In genomic region chr2:143559202-143559601, GRCh38 we compare ENCODE assay signal across 26 cellular contexts.
DNase-seq lines count a peak whose midpoint lies in the region; ATAC-seq and TF ChIP-seq lines count a peak whose summit lies in the region.
"Had no signal": no experiment of that assay in that cellular context is flagged by ENCODE, and none has a peak within 500 bp of the region (broad histone marks: within the 10 kb centered on the region; RNA-seq: fewer than 3 reads in every experiment).

No MANE protein-coding gene starts in this region.

- CTCF ChIA-PET in SK-N-SH (lab: Yijun Ruan, JAX), result no interaction called here

- H4K20me1 ChIP-seq in SK-N-SH (ENCODE audit: insufficient read depth) (no peaks in the 10 kb centered on the region), smooth muscle cell (ENCODE audit: low read depth) (no peaks in the 10 kb centered on the region)

- H3K79me2 ChIP-seq in SK-N-SH (ENCODE audit: insufficient read depth), result no peaks in the 10 kb centered on the region
- no peaks in the 10 kb centered on the region for H3K79me2 ChIP-seq in smooth muscle cell (ENCODE audit: low read depth)

- peak overlapping the region; percentile 88 for H3K27ac Mint-ChIP-seq in activated T-cell treated with anti-CD3 and anti-CD28 coated beads, Interleukin-2, amount 50 U/mL, for 72 hours
- H3K27ac Mint-ChIP-seq: CD14-positive monocyte, GM23338, H9 had no signal

- H3F3A ChIP-seq in SK-N-SH (replicated peaks; ENCODE audit: insufficient read depth) (no peaks in the 10 kb centered on the region), smooth muscle cell (ENCODE audit: low read depth) (no peaks in the 10 kb centered on the region)

- peaks cover 10% of the 10 kb centered on the region for H3K4me1 Mint-ChIP-seq in activated T-cell treated with anti-CD3 and anti-CD28 coated beads, Interleukin-2, amount 50 U/mL, for 72 hours (ENCODE audit: low read depth)
- peaks cover 4% of the 10 kb centered on the region for H3K4me1 Mint-ChIP-seq in activated T-cell treated with anti-CD3 and anti-CD28 coated beads, Interleukin-2, amount 50 U/mL, for 4 hours (ENCODE audit: low read depth)
- H3K4me1 Mint-ChIP-seq: H9 had no signal

- H3K27me3 Mint-ChIP-seq in activated T-cell treated with anti-CD3 and anti-CD28 coated beads, Interleukin-2, amount 50 U/mL, for 72 hours (ENCODE audit: low read depth), result no peaks in the 10 kb centered on the region
- no peaks in the 10 kb centered on the region for H3K27me3 Mint-ChIP-seq in activated T-cell treated with anti-CD3 and anti-CD28 coated beads, Interleukin-2, amount 50 U/mL, for 4 hours (ENCODE audit: low read depth)

- H3K27ac ChIP-seq in SK-N-SH (ENCODE audit: low read depth in 2 of 2, low read length in 1 of 2) (peak overlapping the region in 1 of 2 experiments; percentile 65; a peak in 2 of 4 replicates), smooth muscle cell (ENCODE audit: low read depth) (no peak overlapping the region)

- ATAC-seq in activated T-cell treated with anti-CD3 and anti-CD28 coated beads, Interleukin-2, amount 50 U/mL, for 72 hours (replicated peaks in 1 of 2), result no peak
- no peak for ATAC-seq in activated T-cell treated with anti-CD3 and anti-CD28 coated beads, Interleukin-2, amount 50 U/mL, for 4 hours
- no peak for ATAC-seq in GM21423 (IDR thresholded peaks at IDR 0.05; ENCODE audit: unreplicated experiment)
- ATAC-seq: GM23338 had no signal

- no peaks in the 10 kb centered on the region for H3K9me3 Mint-ChIP-seq in activated T-cell treated with anti-CD3 and anti-CD28 coated beads, Interleukin-2, amount 50 U/mL, for 72 hours
- H3K9me3 Mint-ChIP-seq in activated T-cell treated with anti-CD3 and anti-CD28 coated beads, Interleukin-2, amount 50 U/mL, for 4 hours, result no peaks in the 10 kb centered on the region

- H3K9me3 ChIP-seq in SK-N-SH, result no peaks in the 10 kb centered on the region
- H3K9me3 ChIP-seq in smooth muscle cell (replicated peaks; ENCODE audit: low read depth), result no peaks in the 10 kb centered on the region
- H3K9me3 ChIP-seq: BE2C, MG63 had no signal

- H3K36me3 Mint-ChIP-seq in activated T-cell treated with anti-CD3 and anti-CD28 coated beads, Interleukin-2, amount 50 U/mL, for 72 hours (ENCODE audit: insufficient read depth in 2 of 2), result peaks cover 10 to 23% of the 10 kb centered on the region in 2 donors
- H3K36me3 Mint-ChIP-seq in activated T-cell treated with anti-CD3 and anti-CD28 coated beads, Interleukin-2, amount 50 U/mL, for 4 hours (ENCODE audit: insufficient read depth), result peaks cover 48% of the 10 kb centered on the region

- no peak overlapping the region for H3K4me3 ChIP-seq in SK-N-SH (ENCODE audit: low read depth in 2 of 2, low read length in 1 of 2)
- no peak overlapping the region for H3K4me3 ChIP-seq in smooth muscle cell
- H3K4me3 ChIP-seq: GM23338, MG63 had no signal

- no peak overlapping the region for H2AFZ ChIP-seq in SK-N-SH (ENCODE audit: low read depth)
- H2AFZ ChIP-seq in smooth muscle cell (ENCODE audit: low read depth), result peak overlapping the region; percentile 9
- H2AFZ ChIP-seq: GM23338 had no signal

- no peaks in the 10 kb centered on the region for H3K36me3 ChIP-seq in SK-N-SH (replicated peaks in 1 of 2; ENCODE audit: control insufficient read depth in 1 of 2, insufficient read depth in 2 of 2, low read length in 1 of 2)
- no peaks in the 10 kb centered on the region for H3K36me3 ChIP-seq in smooth muscle cell (ENCODE audit: low read depth)
- H3K36me3 ChIP-seq: BE2C, MG63 had no signal

- DNase-seq in activated T-cell treated with anti-CD3 and anti-CD28 coated beads, Interleukin-2, amount 50 U/mL, for 72 hours, result no peak
- DNase-seq in activated T-cell treated with anti-CD3 and anti-CD28 coated beads, Interleukin-2, amount 50 U/mL, for 4 hours, result no peak
- DNase-seq in SK-N-SH, result no peak
- DNase-seq in fibroblast of gingiva (ENCODE audit: low read depth), result peak; percentile 51
- no peak for DNase-seq in smooth muscle cell (lab: John Stamatoyannopoulos, UW; ENCODE audit: unreplicated experiment)
- DNase-seq in NCI-H446 treated with DMSO at 0.1 percent for 48 hours (lab: John Stamatoyannopoulos, UW), result no peak
- DNase-seq in NOMO-1 treated with DMSO at 0.1 percent for 48 hours (lab: John Stamatoyannopoulos, UW; ENCODE audit: unreplicated experiment), result no peak
- DNase-seq: 8988T, ACHN, BE2C, Calu3, DMS153, DND-41, H9, KG1, MG63, NCI-H146, NCI-H1930, NCI-H2107, NCI-H524 treated with DMSO at 0.1 percent for 48 hours, NCI-H774, RPMI8226, SHP77 treated with DMSO at 0.1 percent for 48 hours had no signal

- H3K4me2 ChIP-seq in SK-N-SH (no peak overlapping the region), smooth muscle cell (no peak overlapping the region)
- H3K4me2 ChIP-seq: GM23338 had no signal

- H3K9me2 ChIP-seq in SK-N-SH, result no peaks in the 10 kb centered on the region

- TF ChIP-seq CTCF in SK-N-SH (IDR thresholded peaks at IDR 0.05), result no peak
- TF ChIP-seq CTCF in smooth muscle cell (IDR thresholded peaks at IDR 0.05; ENCODE audit: borderline replicate concordance, insufficient read depth, poor library complexity, severe bottlenecking), result no peak

- peak overlapping the region in 1 of 2 donors; percentile 0 for H3K4me3 Mint-ChIP-seq in activated T-cell treated with anti-CD3 and anti-CD28 coated beads, Interleukin-2, amount 50 U/mL, for 72 hours
- H3K4me3 Mint-ChIP-seq in activated T-cell treated with anti-CD3 and anti-CD28 coated beads, Interleukin-2, amount 50 U/mL, for 4 hours, result no peak overlapping the region
- H3K4me3 Mint-ChIP-seq: CD14-positive monocyte, GM23338, H9 had no signal

- POLR2A ChIA-PET in SK-N-SH (lab: Yijun Ruan, JAX), result no interaction called here

- peak in 1 of 2 experiments; percentile 82; a peak in 2 of 4 replicates for TF ChIP-seq EP300 in SK-N-SH (IDR thresholded peaks at IDR 0.05; ENCODE audit: borderline replicate concordance in 1 of 2, low read depth in 1 of 2, low read length in 1 of 2)

- no peak overlapping the region for H3K9ac ChIP-seq in SK-N-SH
- no peak overlapping the region for H3K9ac ChIP-seq in smooth muscle cell (ENCODE audit: low read depth)

- no peaks in the 10 kb centered on the region for H3K27me3 ChIP-seq in SK-N-SH (ENCODE audit: insufficient read depth)
- H3K27me3 ChIP-seq in smooth muscle cell (ENCODE audit: low read depth), result no peaks in the 10 kb centered on the region
- H3K27me3 ChIP-seq: BE2C, MG63 had no signal

- TF ChIP-seq RAD21 in SK-N-SH (IDR thresholded peaks at IDR 0.05; ENCODE audit: low read length), result no peak

- H3K4me1 ChIP-seq in SK-N-SH (ENCODE audit: control insufficient read depth in 1 of 2, insufficient read depth in 2 of 2, low read depth in 1 of 2, low read length in 1 of 2) (peaks cover 0 to 7% of the 10 kb centered on the region in 2 experiments; a peak in 2 of 4 replicates), smooth muscle cell (ENCODE audit: low read depth) (no peaks in the 10 kb centered on the region)
- H3K4me1 ChIP-seq: BE2C had no signal

- whole genome bisulfite sequencing in SK-N-SH (ENCODE audit: low lambda C conversion rate), result 31% methylated on average over 2 of the region's 2 CpGs
- 72% methylated on average over 2 of the region's 2 CpGs for WGBS in smooth muscle cell (ENCODE audit: low lambda C conversion rate)

TF ChIP-seq in SK-N-SH, 30 proteins besides CTCF, POLR2A, EP300 and RAD21:
- TF ChIP-seq PBX3 (IDR thresholded peaks at IDR 0.05) (peak; percentile 15; the same call in 1 of the 2 replicates), GATA2 (CRISPR knock-in tag; IDR thresholded peaks at IDR 0.05) (no peak), FOSL2 (IDR thresholded peaks at IDR 0.05; ENCODE audit: borderline replicate concordance, low read depth) (no peak), TCF12 (IDR thresholded peaks at IDR 0.05) (peak; percentile 13; the same call in 1 of the 2 replicates), IRF3 (IDR thresholded peaks at IDR 0.05; ENCODE audit: low read depth, low read length) (no peak), SMC3 (IDR thresholded peaks at IDR 0.05; ENCODE audit: low read depth, low read length) (0 out of 2 replicates have a peak, but pooled peaks have one; percentile 11), CHD2 (IDR thresholded peaks at IDR 0.05; ENCODE audit: low read length, partially characterized antibody) (no peak), ZBTB33 (IDR thresholded peaks at IDR 0.05; ENCODE audit: borderline replicate concordance, low read depth) (no peak), YY1 (IDR thresholded peaks at IDR 0.05; ENCODE audit: low read depth) (no peak), MXI1 (IDR thresholded peaks at IDR 0.05; ENCODE audit: low read depth, low read length) (no peak)
